8 cellular contexts compared by ENCODE assay signal in genomic region chr16:23182206-23182674, GRCh38. TPM values are rescaled to one million over a fixed set of nuclear protein-coding genes. Genes with fewer than 3 reads are reported as not detected.
DNase-seq lines count a peak whose midpoint lies in the region; ATAC-seq and TF ChIP-seq lines count a peak whose summit lies in the region.

No MANE protein-coding gene starts in this region.

- no peak overlapping the region for H3K4me3 ChIP-seq in CD8-positive, alpha-beta T cell (ENCODE audit: low read depth, low read length)
- H3K4me3 ChIP-seq in HUES6 (ENCODE audit: low read depth, low read length) (peak overlapping the region; percentile 77; the same call in 1 of the 2 replicates), OCI-LY7 (ENCODE audit: low read depth, low read length, poor library complexity, severe bottlenecking) (no peak overlapping the region), neural cell (ENCODE audit: low read length) (peak overlapping the region; percentile 75)

- peaks cover 66% of the 10 kb centered on the region for H3K27me3 Mint-ChIP-seq in CD8-positive, alpha-beta T cell (ENCODE audit: low read depth)

- peak overlapping the region; percentile 39 for H3K4me3 Mint-ChIP-seq in CD8-positive, alpha-beta T cell

- H3K27ac Mint-ChIP-seq in CD8-positive, alpha-beta T cell: no peak overlapping the region

- no peaks in the 10 kb centered on the region for H3K9me3 Mint-ChIP-seq in CD8-positive, alpha-beta T cell

- POLR2A ChIA-PET in CD8-positive, alpha-beta T cell (lab: Charles Lee): interaction anchor here (0.6 kb wide), 1 partner anchor 165 kb away, joined by 3 read pairs; no protein-coding TSS in a partner anchor
- POLR2A ChIA-PET in OCI-LY7 (lab: Charles Lee): interaction anchor here (0.7 kb wide), 1 partner anchor 181 kb away, joined by 7 read pairs; no protein-coding TSS in a partner anchor

- intact Hi-C loops in CD8-positive, alpha-beta T cell (cut with DNase I, micrococcal nuclease): loop anchor here in 1 of 2 experiments (2.0 kb wide), 1 partner anchor 33 kb away; the partner anchor contains the start of gene USP31
- intact Hi-C loops in OCI-LY7 (cut with micrococcal nuclease; ENCODE audit: unreplicated experiment): loop anchor here (1.0 to 5.0 kb wide), 2 partner anchors 115 to 252 kb away; no protein-coding TSS in a partner anchor

- H3K4me1 ChIP-seq in CD8-positive, alpha-beta T cell (ENCODE audit: insufficient read depth, low read length): peaks cover 5% of the 10 kb centered on the region
- peaks cover 10% of the 10 kb centered on the region for H3K4me1 ChIP-seq in HUES6 (ENCODE audit: control insufficient read depth, insufficient read depth, low read length)
- peaks cover 4% of the 10 kb centered on the region for H3K4me1 ChIP-seq in OCI-LY7 (ENCODE audit: insufficient read depth, low read length, poor library complexity, severe bottlenecking)

- peak; percentile 62 for TF ChIP-seq CTCF in CD8-positive, alpha-beta T cell (IDR thresholded peaks at IDR 0.05)
- TF ChIP-seq CTCF in OCI-LY7 (conservative IDR thresholded peaks at IDR 0.05; ENCODE audit: low read length) (peak; percentile 87), neural cell (IDR thresholded peaks at IDR 0.05; ENCODE audit: poor library complexity, severe bottlenecking) (peak; percentile 88)

- H2AFZ ChIP-seq in OCI-LY7 (ENCODE audit: low read length) (no peak overlapping the region), neural cell (ENCODE audit: low read depth, low read length) (no peak overlapping the region)

- H3K9ac ChIP-seq in HUES6 (ENCODE audit: low read length) (no peak overlapping the region), neural cell (ENCODE audit: low read length) (no peak overlapping the region)

- peak; percentile 39 to 72 (median 64) for DNase-seq in CD8-positive, alpha-beta T cell
- peak; percentile 81 for DNase-seq in OCI-LY7 (ENCODE audit: low spot score)
- peak; percentile 41 for DNase-seq in activated T-helper 1 cell treated with Interleukin-2 at 50 U/mL for 16 hours (ENCODE audit: low read depth)
- DNase-seq in fibroblast of peridontal ligament (ENCODE audit: extremely low read depth): peak; percentile 11
- DNase-seq in stimulated activated naive CD8-positive, alpha-beta T cell treated with anti-CD3 and anti-CD28 coated beads, Interleukin-15, Interleukin-2, amounts not matched to agents 100 U/mL and 50 U/mL, for 24 hours: peak; percentile 82

- peak; percentile 99 for ATAC-seq in CD8-positive, alpha-beta T cell
- ATAC-seq in GM21360 (IDR thresholded peaks at IDR 0.05; ENCODE audit: unreplicated experiment): peak; percentile 87
- peak; percentile 96 for ATAC-seq in stimulated activated naive CD8-positive, alpha-beta T cell treated with anti-CD3 and anti-CD28 coated beads, Interleukin-15, Interleukin-2, amounts not matched to agents 100 U/mL and 50 U/mL, for 24 hours

- H3K79me2 ChIP-seq in OCI-LY7 (ENCODE audit: insufficient read depth, low read depth, low read length): no peaks in the 10 kb centered on the region
- no peaks in the 10 kb centered on the region for H3K79me2 ChIP-seq in neural cell (replicated peaks; ENCODE audit: insufficient read depth, low read length)

- no peaks in the 10 kb centered on the region for H3F3A ChIP-seq in neural cell (ENCODE audit: insufficient read depth, low read length, poor library complexity, severe bottlenecking)

- no TSS peak for BruUV-seq in OCI-LY7 (replicated peaks; lab: Mats Ljungman, UMichigan)

- H3K9me3 ChIP-seq in CD8-positive, alpha-beta T cell (ENCODE audit: low read length): no peaks in the 10 kb centered on the region
- H3K9me3 ChIP-seq in HUES6 (ENCODE audit: control insufficient read depth, insufficient read depth, low read depth, low read length) (no peaks in the 10 kb centered on the region), OCI-LY7 (ENCODE audit: low read length) (no peaks in the 10 kb centered on the region), neural cell (ENCODE audit: low read length) (no peaks in the 10 kb centered on the region)

- no peak overlapping the region for H3K27ac ChIP-seq in CD8-positive, alpha-beta T cell (ENCODE audit: low read depth, low read length)
- H3K27ac ChIP-seq in HUES6 (ENCODE audit: low read depth, low read length) (no peak overlapping the region), OCI-LY7 (ENCODE audit: low read depth, low read length, poor library complexity, severe bottlenecking) (no peak overlapping the region), neural cell (ENCODE audit: low read length) (no peak overlapping the region)

- TF ChIP-seq EP300 in neural cell (conservative IDR thresholded peaks at IDR 0.05; ENCODE audit: poor library complexity, severe bottlenecking): no peak

- CTCF ChIA-PET in CD8-positive, alpha-beta T cell (lab: Charles Lee): no interaction called here
- CTCF ChIA-PET in OCI-LY7 (lab: Charles Lee; ENCODE audit: unreplicated experiment): no interaction called here

- peaks cover 7% of the 10 kb centered on the region for H3K4me1 Mint-ChIP-seq in CD8-positive, alpha-beta T cell (ENCODE audit: low read depth)

- peak; percentile 76 for TF ChIP-seq RAD21 in neural cell (conservative IDR thresholded peaks at IDR 0.05)

- no peaks in the 10 kb centered on the region for H3K36me3 ChIP-seq in CD8-positive, alpha-beta T cell (ENCODE audit: insufficient read depth, low read length)
- H3K36me3 ChIP-seq in HUES6 (ENCODE audit: control insufficient read depth, insufficient read depth, low read length) (no peaks in the 10 kb centered on the region), OCI-LY7 (ENCODE audit: insufficient read depth, low read length) (no peaks in the 10 kb centered on the region), neural cell (ENCODE audit: insufficient read depth, low read length) (no peaks in the 10 kb centered on the region)

- H4K20me1 ChIP-seq in OCI-LY7 (ENCODE audit: insufficient read depth, low read length): no peaks in the 10 kb centered on the region
- H4K20me1 ChIP-seq in neural cell (ENCODE audit: insufficient read depth): no peaks in the 10 kb centered on the region

- H3K36me3 Mint-ChIP-seq in CD8-positive, alpha-beta T cell: no peaks in the 10 kb centered on the region

- H3K27me3 ChIP-seq in CD8-positive, alpha-beta T cell (ENCODE audit: insufficient read depth, low read length): peaks cover 24% of the 10 kb centered on the region
- peaks cover 57% of the 10 kb centered on the region for H3K27me3 ChIP-seq in HUES6 (ENCODE audit: control insufficient read depth, insufficient read depth, low read length)
- peaks cover 49% of the 10 kb centered on the region for H3K27me3 ChIP-seq in neural cell (ENCODE audit: insufficient read depth, low read depth, low read length)

- H3K9me2 ChIP-seq in OCI-LY7 (ENCODE audit: insufficient read depth, low read length) (no peaks in the 10 kb centered on the region), neural cell (ENCODE audit: insufficient read depth, low read length) (no peaks in the 10 kb centered on the region)

- H3K4me2 ChIP-seq in OCI-LY7 (ENCODE audit: low read length) (peak overlapping the region; percentile 40), neural cell (ENCODE audit: low read length) (no peak overlapping the region)

TF ChIP-seq in neural cell, 6 proteins besides CTCF, POLR2A, EP300 and RAD21:
- no peak for TF ChIP-seq EZH2 (IDR thresholded peaks at IDR 0.05; ENCODE audit: borderline replicate concordance, insufficient read depth, low read length, poor library complexity, severe bottlenecking)
- TF ChIP-seq POLR2AphosphoS5 (IDR thresholded peaks at IDR 0.05): peak; percentile 5
- TF ChIP-seq TAF1 (IDR thresholded peaks at IDR 0.05; ENCODE audit: low read depth): no peak
- no peak for TF ChIP-seq MXI1 (conservative IDR thresholded peaks at IDR 0.05; ENCODE audit: poor library complexity, severe bottlenecking)
- peak; percentile 81 for TF ChIP-seq SMC3 (conservative IDR thresholded peaks at IDR 0.05; ENCODE audit: poor library complexity)
- TF ChIP-seq REST (IDR thresholded peaks at IDR 0.05; ENCODE audit: borderline replicate concordance): no peak

RNA-seq across cellular contexts. Expression of gene SCNN1G, which starts 0.3 kb away (rescaled TPM):
- total RNA-seq in CD8-positive, alpha-beta T cell: not detected
- not detected in 2 replicates for total RNA-seq in OCI-LY7 (2014; rRNA removed; shearing (Covaris generic))
- not detected in 2 replicates for total RNA-seq in OCI-LY7 (2022)
- not detected in 2 replicates for polyA plus RNA-seq in neural cell
- not detected in 2 replicates for polyA minus RNA-seq in neural cell

RNA-seq across cellular contexts. Expression of gene USP31, which starts 33.0 kb away (rescaled TPM):
- total RNA-seq in CD8-positive, alpha-beta T cell: 1 to 10 TPM; 1.6 to 1.8 TPM
- 6.8 and 9.0 TPM in 2 replicates for total RNA-seq in OCI-LY7 (2014; rRNA removed; shearing (Covaris generic))
- 12.2 and 12.9 TPM in 2 replicates for total RNA-seq in OCI-LY7 (2022)
- 5.8 and 7.9 TPM in 2 replicates for polyA plus RNA-seq in neural cell
- polyA minus RNA-seq in neural cell: 23.1 and 28.8 TPM in 2 replicates

Comparison
In these comparisons a context has a peak if more than half of its experiments do, and no peak if none do; other contexts are left out.
1. DNase-seq: peak in every context shown above with its lines; median percentile 82 in stimulated activated naive CD8-positive, alpha-beta T cell treated with anti-CD3 and anti-CD28 coated beads, Interleukin-15, Interleukin-2, amounts not matched to agents 100 U/mL and 50 U/mL, for 24 hours; 81 in OCI-LY7; 64 in CD8-positive, alpha-beta T cell; 41 in activated T-helper 1 cell treated with Interleukin-2 at 50 U/mL for 16 hours; 11 in fibroblast of peridontal ligament.
2. H3K4me3 ChIP-seq: peak in HUES6 (single experiment) and neural cell (single experiment); none in CD8-positive, alpha-beta T cell (single experiment) and OCI-LY7 (single experiment).
3. Peak in every context shown above with its lines, with median percentiles within 50 percentile points of each other: ATAC-seq and CTCF ChIP-seq.